In genomic region chr16:81283044-81283443, GRCh38 we compare ENCODE assay signal across 32 cellular contexts. TPM values are rescaled to one million over a fixed set of nuclear protein-coding genes. Genes with fewer than 3 reads are reported as not detected.
"Had no signal": no experiment of that assay in that cellular context is flagged by ENCODE, and none has a peak within 500 bp of the region (broad histone marks: within the 10 kb centered on the region; RNA-seq: fewer than 3 reads in every experiment).

No MANE protein-coding gene starts in this region.

- H3K27me3 Mint-ChIP-seq: activated CD4-positive, alpha-beta T cell treated with anti-CD3 and anti-CD28 coated beads, Interleukin-2, amount 10 ng/mL, durations not matched to agents 24 days and 14 days; activated naive CD4-positive, alpha-beta T cell treated with anti-CD3 and anti-CD28 coated beads, Interleukin-2, amount 50 U/mL, for 24 hours; activated T-helper 17 cell treated with anti-CD3 and anti-CD28 coated beads, Interleukin-2, amount 50 U/mL, for 72 hours had no signal

- H3K36me3 Mint-ChIP-seq: activated naive CD4-positive, alpha-beta T cell treated with anti-CD3 and anti-CD28 coated beads, Interleukin-2, amount 50 U/mL, for 24 hours; activated naive CD8-positive, alpha-beta T cell treated with anti-CD3 and anti-CD28 coated beads, Interleukin-2, amount 10 ng/mL, durations not matched to agents 7 days and 5 days had no signal

- H3K27ac Mint-ChIP-seq: activated CD4-positive, alpha-beta T cell treated with anti-CD3 and anti-CD28 coated beads, Interleukin-2, amount 10 ng/mL, durations not matched to agents 24 days and 14 days; activated CD8-positive, alpha-beta T cell treated with anti-CD3 and anti-CD28 coated beads for 36 hours; activated naive CD4-positive, alpha-beta T cell treated with anti-CD3 and anti-CD28 coated beads, Interleukin-2, amount 50 U/mL, for 24 hours; activated naive CD8-positive, alpha-beta T cell treated with anti-CD3 and anti-CD28 coated beads, Interleukin-2, amount 10 ng/mL, durations not matched to agents 7 days and 5 days; activated T-cell treated with anti-CD3 and anti-CD28 coated beads, Interleukin-2, amount 50 U/mL, for 72 hours; activated T-helper 17 cell treated with anti-CD3 and anti-CD28 coated beads, Interleukin-2, amount 50 U/mL, for 72 hours; T-helper 1 cell treated with Interleukin-12 subunit alpha and Interleukin-12 subunit beta and Interleukin-4 antibody, amounts not matched to agents 30 μg/mL and 1 μg/mL, for 36 hours; T-helper 2 cell treated with Interferon-gamma antibody and Interleukin-4, amounts not matched to agents 5 μg/mL and 100 μg/mL, for 36 hours had no signal

- H3K36me3 ChIP-seq: ascending aorta, SJSA1 had no signal

- H3K4me3 ChIP-seq: ascending aorta, SJSA1 had no signal

- H3K9me3 ChIP-seq: ascending aorta, SJSA1, SK-N-SH had no signal

- H3K4me2 ChIP-seq: KMS-11, SK-N-SH had no signal

- H3K4me1 ChIP-seq: ascending aorta, SJSA1 had no signal

- H3K4me1 Mint-ChIP-seq: activated CD4-positive, alpha-beta T cell treated with anti-CD3 and anti-CD28 coated beads, Interleukin-2, amount 10 ng/mL, durations not matched to agents 24 days and 14 days; activated naive CD4-positive, alpha-beta T cell treated with anti-CD3 and anti-CD28 coated beads, Interleukin-2, amount 50 U/mL, for 24 hours; activated naive CD8-positive, alpha-beta T cell treated with anti-CD3 and anti-CD28 coated beads, Interleukin-2, amount 10 ng/mL, durations not matched to agents 7 days and 5 days; activated T-helper 17 cell treated with anti-CD3 and anti-CD28 coated beads, Interleukin-2, amount 50 U/mL, for 72 hours had no signal

- H3K27me3 ChIP-seq: ascending aorta had no signal

- DNase-seq: activated CD4-positive, alpha-beta T cell treated with anti-CD3 and anti-CD28 coated beads, Interleukin-2, amount 10 ng/mL, durations not matched to agents 24 days and 14 days; activated CD4-positive, alpha-beta T cell treated with anti-CD3 and anti-CD28 coated beads, Interleukin-2, amount 50 U/mL, for 4 hours; activated CD8-positive, alpha-beta T cell treated with anti-CD3 and anti-CD28 coated beads for 36 hours; activated effector memory CD4-positive, alpha-beta T cell treated with anti-CD3 and anti-CD28 coated beads, Interleukin-2, amount 50 U/mL, for 16 hours; activated naive CD4-positive, alpha-beta T cell; activated naive CD8-positive, alpha-beta T cell treated with anti-CD3 and anti-CD28 coated beads, Interleukin-2, amount 10 ng/mL, durations not matched to agents 7 days and 5 days; activated T-cell treated with anti-CD3 and anti-CD28 coated beads, Interleukin-2, amount 50 U/mL, for 1 hour; activated T-cell treated with anti-CD3 and anti-CD28 coated beads, Interleukin-2, amount 50 U/mL, for 72 hours; amygdala; NCI-H1048; NCI-H1105 treated with DMSO at 0.1 percent for 48 hours; NCI-H1436; NCI-H1694; NCI-H1930; NCI-H2081 treated with DMSO at 0.1 percent for 48 hours; NCI-H345; NCI-H524 treated with DMSO at 0.1 percent for 48 hours; SHP77 treated with DMSO at 0.1 percent for 48 hours; SK-N-SH had no signal

- ATAC-seq: activated CD8-positive, alpha-beta T cell treated with anti-CD3 and anti-CD28 coated beads for 36 hours; activated T-cell treated with anti-CD3 and anti-CD28 coated beads, Interleukin-2, amount 50 U/mL, for 72 hours; activated T-helper 17 cell treated with anti-CD3 and anti-CD28 coated beads, Interleukin-2, amount 50 U/mL, for 72 hours; Panc1 had no signal

- H3K9me3 Mint-ChIP-seq: activated CD4-positive, alpha-beta T cell treated with anti-CD3 and anti-CD28 coated beads, Interleukin-2, amount 10 ng/mL, durations not matched to agents 24 days and 14 days; activated CD8-positive, alpha-beta T cell treated with anti-CD3 and anti-CD28 coated beads for 36 hours; activated naive CD4-positive, alpha-beta T cell treated with anti-CD3 and anti-CD28 coated beads, Interleukin-2, amount 50 U/mL, for 24 hours; activated naive CD8-positive, alpha-beta T cell treated with anti-CD3 and anti-CD28 coated beads, Interleukin-2, amount 10 ng/mL, durations not matched to agents 7 days and 5 days; activated T-cell treated with anti-CD3 and anti-CD28 coated beads, Interleukin-2, amount 50 U/mL, for 72 hours; activated T-helper 17 cell treated with anti-CD3 and anti-CD28 coated beads, Interleukin-2, amount 50 U/mL, for 72 hours; T-helper 1 cell treated with Interleukin-12 subunit alpha and Interleukin-12 subunit beta and Interleukin-4 antibody, amounts not matched to agents 30 μg/mL and 1 μg/mL, for 36 hours; T-helper 2 cell treated with Interferon-gamma antibody and Interleukin-4, amounts not matched to agents 5 μg/mL and 100 μg/mL, for 36 hours had no signal

- H3K9ac ChIP-seq: KMS-11, SK-N-SH had no signal

- H3K27ac ChIP-seq: ascending aorta, KMS-11, SJSA1 had no signal

- FAIRE-seq: TTC549 had no signal

- H3K4me3 Mint-ChIP-seq: activated CD4-positive, alpha-beta T cell treated with anti-CD3 and anti-CD28 coated beads, Interleukin-2, amount 10 ng/mL, durations not matched to agents 24 days and 14 days; activated CD8-positive, alpha-beta T cell treated with anti-CD3 and anti-CD28 coated beads for 36 hours; activated naive CD4-positive, alpha-beta T cell treated with anti-CD3 and anti-CD28 coated beads, Interleukin-2, amount 50 U/mL, for 24 hours; activated naive CD8-positive, alpha-beta T cell treated with anti-CD3 and anti-CD28 coated beads, Interleukin-2, amount 10 ng/mL, durations not matched to agents 7 days and 5 days; activated T-cell treated with anti-CD3 and anti-CD28 coated beads, Interleukin-2, amount 50 U/mL, for 72 hours; activated T-helper 17 cell treated with anti-CD3 and anti-CD28 coated beads, Interleukin-2, amount 50 U/mL, for 72 hours; T-helper 1 cell treated with Interleukin-12 subunit alpha and Interleukin-12 subunit beta and Interleukin-4 antibody, amounts not matched to agents 30 μg/mL and 1 μg/mL, for 36 hours; T-helper 2 cell treated with Interferon-gamma antibody and Interleukin-4, amounts not matched to agents 5 μg/mL and 100 μg/mL, for 36 hours had no signal

RNA-seq across cellular contexts. Expression of gene BCO1, which starts 44.6 kb away (rescaled TPM):
- total RNA-seq: activated CD4-positive, alpha-beta T cell treated with anti-CD3 and anti-CD28 coated beads, Interleukin-2, amount 10 ng/mL, durations not matched to agents 24 days and 14 days; activated CD8-positive, alpha-beta memory T cell treated with anti-CD3 and anti-CD28 coated beads for 36 hours; activated CD8-positive, alpha-beta T cell treated with anti-CD3 and anti-CD28 coated beads for 36 hours; activated naive CD8-positive, alpha-beta T cell treated with anti-CD3 and anti-CD28 coated beads, Interleukin-2, amount 10 ng/mL, durations not matched to agents 7 days and 5 days; activated T-cell treated with anti-CD3 and anti-CD28 coated beads, Interleukin-2, amount 50 U/mL, for 72 hours; activated T-helper 17 cell treated with anti-CD3 and anti-CD28 coated beads, Interleukin-2, amount 50 U/mL, for 72 hours; ascending aorta; MCF 10A; NCI-H460; RPMI7951; SJSA1 had no signal
